In genomic region chr5:95956900-95957293, GRCh38 we compare ENCODE assay signal across 1 cellular context.
TF ChIP-seq lines count a peak whose summit lies in the region.

No MANE protein-coding gene starts in this region.

TF ChIP-seq in HepG2, 621 proteins besides CTCF, POLR2A, EP300 and RAD21 (continued from another document and continues in another):
- TF ChIP-seq ZNF883 (CRISPR knock-in tag; IDR thresholded peaks at IDR 0.05; ENCODE audit: not compliant biosample characterization), result no peak
- no peak for TF ChIP-seq HOXA7 (CRISPR knock-in tag; IDR thresholded peaks at IDR 0.05)
- no peak for TF ChIP-seq ZNF691 (CRISPR knock-in tag; IDR thresholded peaks at IDR 0.05; ENCODE audit: borderline replicate concordance, low read depth)
- TF ChIP-seq IRF1 (CRISPR knock-in tag; IDR thresholded peaks at IDR 0.05; ENCODE audit: low read depth), result no peak
- TF ChIP-seq ZBTB3 (CRISPR knock-in tag; IDR thresholded peaks at IDR 0.05; ENCODE audit: borderline replicate concordance, low read depth), result no peak
- TF ChIP-seq FOXA3 (CRISPR knock-in tag; IDR thresholded peaks at IDR 0.05), result peak; percentile 64; the same call in 1 of the 2 replicates
- TF ChIP-seq ZNF296 (CRISPR knock-in tag; conservative IDR thresholded peaks at IDR 0.05), result no peak
- TF ChIP-seq ZNF510 (CRISPR knock-in tag; IDR thresholded peaks at IDR 0.05; ENCODE audit: low read depth), result no peak
- no peak for TF ChIP-seq ZNF496 (CRISPR knock-in tag; IDR thresholded peaks at IDR 0.05; ENCODE audit: insufficient replicate concordance)
- TF ChIP-seq ZC3H13 (CRISPR knock-in tag; IDR thresholded peaks at IDR 0.05), result no peak
- no peak for TF ChIP-seq ZNF101 (CRISPR knock-in tag; IDR thresholded peaks at IDR 0.05; ENCODE audit: borderline replicate concordance, low read depth)
- no peak for TF ChIP-seq MLX (CRISPR knock-in tag; IDR thresholded peaks at IDR 0.05)
- no peak for TF ChIP-seq ZNF83 (CRISPR knock-in tag; IDR thresholded peaks at IDR 0.05; ENCODE audit: borderline replicate concordance)
- no peak for TF ChIP-seq SRSF9 (IDR thresholded peaks at IDR 0.05; ENCODE audit: borderline replicate concordance, insufficient read depth, low read depth, low read length, poor library complexity, severe bottlenecking)
- TF ChIP-seq MZF1 (CRISPR knock-in tag; IDR thresholded peaks at IDR 0.05; ENCODE audit: borderline replicate concordance), result no peak
- TF ChIP-seq ZNF160 (CRISPR knock-in tag; IDR thresholded peaks at IDR 0.05), result no peak
- TF ChIP-seq NFKB2 (CRISPR knock-in tag; IDR thresholded peaks at IDR 0.05; ENCODE audit: borderline replicate concordance), result no peak
- no peak; the same call in 1 of the 2 replicates for TF ChIP-seq SALL1 (CRISPR knock-in tag; IDR thresholded peaks at IDR 0.05)
- no peak for TF ChIP-seq ZNF121 (CRISPR knock-in tag; IDR thresholded peaks at IDR 0.05)
- TF ChIP-seq KIAA2018 (CRISPR knock-in tag; IDR thresholded peaks at IDR 0.05; ENCODE audit: borderline replicate concordance), result no peak
- TF ChIP-seq MAX (IDR thresholded peaks at IDR 0.05), result no peak
- no peak for TF ChIP-seq ZSCAN31 (CRISPR knock-in tag; IDR thresholded peaks at IDR 0.05; ENCODE audit: low read depth)
- no peak for TF ChIP-seq DDIT3 (CRISPR knock-in tag; IDR thresholded peaks at IDR 0.05)
- TF ChIP-seq ZNF75D (CRISPR knock-in tag; IDR thresholded peaks at IDR 0.05; ENCODE audit: borderline replicate concordance), result no peak
- no peak for TF ChIP-seq ZZZ3 (CRISPR knock-in tag; IDR thresholded peaks at IDR 0.05; ENCODE audit: borderline replicate concordance)
- no peak for TF ChIP-seq HIC2 (CRISPR knock-in tag; IDR thresholded peaks at IDR 0.05; ENCODE audit: low read depth)
- TF ChIP-seq MAFF (IDR thresholded peaks at IDR 0.05; ENCODE audit: low read depth, low read length), result peak; percentile 50; the same call in 1 of the 2 replicates
- TF ChIP-seq ZNF350 (CRISPR knock-in tag; IDR thresholded peaks at IDR 0.05; ENCODE audit: borderline replicate concordance, low read depth), result no peak
- no peak for TF ChIP-seq BRCA1 (CRISPR knock-in tag; IDR thresholded peaks at IDR 0.05)
- no peak for TF ChIP-seq DZIP1 (CRISPR knock-in tag; IDR thresholded peaks at IDR 0.05)
- TF ChIP-seq PPARG (CRISPR knock-in tag; conservative IDR thresholded peaks at IDR 0.05), result 0 out of 2 replicates have a peak, but pooled peaks have one; percentile 14
- no peak for TF ChIP-seq ZNF263 (CRISPR knock-in tag; IDR thresholded peaks at IDR 0.05)
- no peak for TF ChIP-seq GTF3A (CRISPR knock-in tag; conservative IDR thresholded peaks at IDR 0.05)
- TF ChIP-seq ZNF574 (CRISPR knock-in tag; IDR thresholded peaks at IDR 0.05), result no peak
- no peak for TF ChIP-seq NFATC3 (CRISPR knock-in tag; IDR thresholded peaks at IDR 0.05)
- no peak for TF ChIP-seq HNRNPLL (IDR thresholded peaks at IDR 0.05; ENCODE audit: low read depth, low read length, poor library complexity, severe bottlenecking)
- TF ChIP-seq PHF21A (CRISPR knock-in tag; IDR thresholded peaks at IDR 0.05), result no peak
